In the genomic region with DNA sequence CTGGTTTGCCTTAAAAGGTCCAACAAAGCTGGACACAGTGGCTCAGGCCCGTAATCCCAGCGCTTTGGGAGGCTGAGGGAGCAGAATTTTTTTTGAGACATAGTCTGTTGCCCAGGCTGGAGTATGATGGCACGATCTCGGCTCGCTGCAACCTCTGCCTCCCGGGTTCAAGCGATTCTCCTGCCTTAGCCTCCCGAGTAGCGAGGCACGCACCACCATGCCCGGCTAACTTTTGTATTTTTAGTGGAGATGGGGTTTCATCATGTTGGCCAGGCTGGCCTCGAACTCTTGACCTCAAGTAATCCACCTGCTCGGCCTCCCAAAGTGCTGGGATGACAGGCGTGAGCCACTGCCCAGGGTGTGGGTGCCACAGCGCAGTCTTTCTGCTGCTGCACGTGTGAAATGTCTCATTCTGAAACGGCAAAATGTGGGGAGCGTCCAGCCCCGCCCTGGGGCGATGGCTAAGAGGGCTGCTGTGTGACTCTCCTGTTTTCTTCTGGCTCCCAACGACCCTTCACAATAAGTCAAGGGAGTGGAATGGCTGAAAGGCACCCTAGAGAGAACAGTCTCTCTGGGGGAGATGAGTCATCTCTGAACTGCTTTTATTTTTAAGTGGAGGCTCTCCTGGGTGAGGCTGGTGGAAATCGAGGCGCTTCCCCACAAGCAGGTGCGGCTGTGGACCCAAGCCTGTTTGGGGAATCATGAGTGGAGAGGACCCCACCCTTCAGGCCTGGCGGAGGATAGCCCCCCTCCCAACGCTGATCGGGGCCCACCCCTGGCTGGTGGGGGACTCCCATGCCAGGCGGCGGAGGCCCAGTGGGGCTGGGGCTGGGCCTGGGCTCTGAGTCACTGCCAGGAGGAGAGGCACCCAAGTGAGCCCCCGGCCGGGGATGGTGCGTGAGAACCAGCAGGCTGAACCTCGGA, we compare ENCODE assay signal across 8 cellular contexts. TPM values are rescaled to one million over a fixed set of nuclear protein-coding genes. Genes with fewer than 3 reads are reported as not detected.
DNase-seq lines count a peak whose midpoint lies in the region; ATAC-seq and TF ChIP-seq lines count a peak whose summit lies in the region.

No MANE protein-coding gene starts in this region.

- ATAC-seq in GM21367 (IDR thresholded peaks at IDR 0.05; ENCODE audit: unreplicated experiment) = peak; percentile 65
- ATAC-seq in HG03520 (IDR thresholded peaks at IDR 0.05; ENCODE audit: unreplicated experiment) = peak; percentile 79

- H3K4me1 ChIP-seq in osteoblast (ENCODE audit: insufficient read depth, low read length) = no peaks in the 10 kb centered on the region
- no peaks in the 10 kb centered on the region for H3K4me1 ChIP-seq in effector memory CD4-positive, alpha-beta T cell (ENCODE audit: control insufficient read depth, insufficient read depth, low read length, poor library complexity, severe bottlenecking)

- no peaks in the 10 kb centered on the region for H3K9me3 ChIP-seq in osteoblast (ENCODE audit: low read depth, low read length)
- no peaks in the 10 kb centered on the region for H3K9me3 ChIP-seq in effector memory CD4-positive, alpha-beta T cell (ENCODE audit: control insufficient read depth, low read length)

- H4K20me1 ChIP-seq in osteoblast (ENCODE audit: insufficient read depth, low read length) = no peaks in the 10 kb centered on the region

- no peaks in the 10 kb centered on the region for H3K79me2 ChIP-seq in osteoblast (ENCODE audit: insufficient read depth, low read length)

- DNase-seq in GM13977 (ENCODE audit: low spot score) (peak; percentile 91), osteoblast (ENCODE audit: insufficient read length, low spot score, missing footprints) (peak; percentile 99), NCI-H146 (lab: John Stamatoyannopoulos, UW) (no peak), HK-2 (ENCODE audit: unreplicated experiment) (no peak)
- DNase-seq in activated CD8-positive, alpha-beta memory T cell treated with anti-CD3 and anti-CD28 coated beads, Interleukin-2, amount 50 U/mL, for 48 hours = peak; percentile 78
- no peak for DNase-seq in effector memory CD4-positive, alpha-beta T cell

- in situ Hi-C loops in GM13977 (cut with MboI; ENCODE audit: low pct_unique_long_range_greater_than_20kb, low sequenced_read_pairs, unreplicated experiment) = no loop called here

- H3K4me3 ChIP-seq in osteoblast (ENCODE audit: insufficient read depth, low read length) = no peak overlapping the region
- H3K4me3 ChIP-seq in effector memory CD4-positive, alpha-beta T cell (ENCODE audit: insufficient read depth, low read depth, low read length, poor library complexity, severe bottlenecking) = no peak overlapping the region

- H3K36me3 ChIP-seq in osteoblast (ENCODE audit: insufficient read depth, low read length) = no peaks in the 10 kb centered on the region
- H3K36me3 ChIP-seq in effector memory CD4-positive, alpha-beta T cell (ENCODE audit: control insufficient read depth, insufficient read depth, low read length) = no peaks in the 10 kb centered on the region

- H3K27ac ChIP-seq in osteoblast (ENCODE audit: low read depth, low read length) = no peak overlapping the region
- no peak overlapping the region for H3K27ac ChIP-seq in effector memory CD4-positive, alpha-beta T cell (ENCODE audit: insufficient read depth, low read length, poor library complexity, severe bottlenecking)

- peaks cover 1% of the 10 kb centered on the region for H3K27me3 ChIP-seq in osteoblast (ENCODE audit: insufficient read depth, low read length)
- H3K27me3 ChIP-seq in effector memory CD4-positive, alpha-beta T cell (replicated peaks; ENCODE audit: control insufficient read depth, insufficient read depth, low read length, poor library complexity, severe bottlenecking) = no peaks in the 10 kb centered on the region

- no peak overlapping the region for H3K4me2 ChIP-seq in osteoblast (ENCODE audit: insufficient read depth, low read length)

- TF ChIP-seq CTCF in GM13977 (IDR thresholded peaks at IDR 0.05; ENCODE audit: extremely low read depth, insufficient read depth, missing control alignments) = no peak
- TF ChIP-seq CTCF in osteoblast (IDR thresholded peaks at IDR 0.05; ENCODE audit: extremely low read depth, low read depth, low read length) = no peak

- H2AFZ ChIP-seq in osteoblast (ENCODE audit: low read length) = no peak overlapping the region

RNA-seq across cellular contexts. Expression of a gene that starts 18.1 kb away (rescaled TPM):
- total RNA-seq in osteoblast = 0.59 and 2.2 TPM in 2 replicates

RNA-seq across cellular contexts. Expression of a gene that starts 39.0 kb away (rescaled TPM):
- 10.9 and 13.0 TPM in 2 replicates for total RNA-seq in osteoblast

RNA-seq across cellular contexts. Expression of a gene that starts 46.6 kb away (rescaled TPM):
- not detected in 2 replicates for total RNA-seq in osteoblast

Comparison
In these comparisons a context has a peak if more than half of its experiments do, and no peak if none do; other contexts are left out.
1. DNase-seq: peak in GM13977 (single experiment), activated CD8-positive, alpha-beta memory T cell treated with anti-CD3 and anti-CD28 coated beads, Interleukin-2, amount 50 U/mL, for 48 hours (single experiment) and osteoblast (single experiment); none in effector memory CD4-positive, alpha-beta T cell (0 of 3), NCI-H146 (single experiment) and HK-2 (single experiment).